In the genomic region with DNA sequence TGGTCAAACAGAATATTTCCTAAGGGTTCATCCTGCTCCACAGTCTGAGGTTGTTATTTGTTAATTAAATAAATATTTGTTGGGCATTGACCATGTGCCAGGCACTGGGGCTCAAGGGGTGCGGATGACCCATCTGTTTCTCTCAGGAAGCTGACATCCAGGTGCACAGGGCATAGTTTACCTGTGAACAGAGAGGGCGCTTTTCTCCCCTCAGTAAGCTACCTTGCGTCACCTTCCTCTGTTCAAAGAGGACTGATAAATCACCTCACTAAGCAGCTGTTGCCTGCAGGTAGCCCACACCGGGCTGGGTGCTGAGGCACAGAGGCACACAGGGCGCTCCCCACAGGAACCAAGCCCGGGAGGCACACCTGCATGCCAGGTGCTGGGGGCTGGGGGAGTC, we compare ENCODE assay signal across 18 cellular contexts. TPM values are rescaled to one million over a fixed set of nuclear protein-coding genes. Genes with fewer than 3 reads are reported as not detected.
A peak's percentile ranks its signal among the peaks of the same experiment; 100 is the strongest.
DNase-seq lines count a peak whose midpoint lies in the region; ATAC-seq, FAIRE-seq and TF ChIP-seq lines count a peak whose summit lies in the region.
"Had no signal": no experiment of that assay in that cellular context is flagged by ENCODE, and none has a peak within 500 bp of the region (broad histone marks: within the 10 kb centered on the region; RNA-seq: fewer than 3 reads in every experiment).

No MANE protein-coding gene starts in this region.

- H3K27ac Mint-ChIP-seq in immature natural killer cell, result no peak overlapping the region

- no peaks in the 10 kb centered on the region for H3K27me3 ChIP-seq in GM23248 (replicated peaks; ENCODE audit: insufficient read depth)
- H3K27me3 ChIP-seq in gastroesophageal sphincter, result no peaks in the 10 kb centered on the region
- H3K27me3 ChIP-seq in small intestine (ENCODE audit: control insufficient read depth in 2 of 2, insufficient read depth in 2 of 2, low read length in 2 of 2), result no peaks in the 10 kb centered on the region
- no peaks in the 10 kb centered on the region for H3K27me3 ChIP-seq in MG63
- H3K27me3 ChIP-seq: pancreas had no signal

- peaks cover 66% of the 10 kb centered on the region for H3K4me1 ChIP-seq in GM23248 (ENCODE audit: insufficient read depth)
- H3K4me1 ChIP-seq in gastroesophageal sphincter, result peaks cover 19 to 49% (median 33%) of the 10 kb centered on the region in 3 donors
- no peaks in the 10 kb centered on the region for H3K4me1 ChIP-seq in small intestine (ENCODE audit: control insufficient read depth in 2 of 2, insufficient read depth in 1 of 2, low read depth in 1 of 2, low read length in 1 of 2)
- H3K4me1 ChIP-seq: pancreas had no signal

- DNase-seq in GM23248 (no peak), RWPE1 (ENCODE audit: low spot score) (no peak), small intestine (peak; percentile 24), immature natural killer cell (no peak), MG63 (no peak), C1 segment of cervical spinal cord (lab: John Stamatoyannopoulos, UW) (no peak)
- DNase-seq: AML-193; amygdala; KBM-7; kidney glomerular epithelial cell; NCI-H1105 treated with DMSO at 0.1 percent for 48 hours; NCI-H446; pancreas; stimulated activated naive CD4-positive, alpha-beta T cell treated with Interleukin-2 at 50 U/mL for 16 hours; WERI-Rb-1 had no signal

- no peaks in the 10 kb centered on the region for H3K9me2 ChIP-seq in GM23248 (ENCODE audit: insufficient read depth)

- TF ChIP-seq CTCF in RWPE1 (conservative IDR thresholded peaks at IDR 0.05; ENCODE audit: low read depth), result no peak
- TF ChIP-seq CTCF in gastroesophageal sphincter (IDR thresholded peaks at IDR 0.05), result no peak

- H3K9me3 Mint-ChIP-seq in immature natural killer cell, result no peaks in the 10 kb centered on the region

- H3K4me1 Mint-ChIP-seq in immature natural killer cell, result peaks cover 5% of the 10 kb centered on the region in 2 donors

- H3K4me3 ChIP-seq in GM23248 (no peak overlapping the region), gastroesophageal sphincter (no peak overlapping the region), small intestine (ENCODE audit: low read depth in 1 of 2, low read length in 2 of 2) (no peak overlapping the region), MG63 (no peak overlapping the region)
- H3K4me3 ChIP-seq: pancreas had no signal

- no peaks in the 10 kb centered on the region for H3K36me3 Mint-ChIP-seq in immature natural killer cell

- H2AFZ ChIP-seq in GM23248, result no peak overlapping the region

- H3K4me2 ChIP-seq in GM23248 (ENCODE audit: unreplicated experiment), result peak overlapping the region; percentile 74

- no peak for TF ChIP-seq POLR2A in gastroesophageal sphincter (IDR thresholded peaks at IDR 0.05)

- FAIRE-seq in small intestine (lab: Jason Lieb, UNC), result no peak
- FAIRE-seq: D721Med, pancreas had no signal

- ATAC-seq in gastroesophageal sphincter (no peak), HG02571 (IDR thresholded peaks at IDR 0.05; ENCODE audit: unreplicated experiment) (no peak)

- TF ChIP-seq EP300 in gastroesophageal sphincter (IDR thresholded peaks at IDR 0.05), result no peak

- no peaks in the 10 kb centered on the region for H4K20me1 ChIP-seq in GM23248 (ENCODE audit: insufficient read depth)

- peaks cover 45% of the 10 kb centered on the region for H3F3A ChIP-seq in GM23248 (ENCODE audit: insufficient read depth)

- 92 to 96% methylated on average over 6 of the region's 6 CpGs for WGBS in GM23248 (ENCODE audit: low coverage in 1 of 2, low lambda C conversion rate in 2 of 2, missing lambda C conversion rate in 2 of 2), 2 experiments
- WGBS in gastroesophageal sphincter (ENCODE audit: low coverage in 1 of 2), 2 donors, result 100% methylated on average over 3 of the region's 6 CpGs
- WGBS in small intestine, 3 donors, result 20 to 70% (median 34%) methylated on average over 6 of the region's 6 CpGs

- POLR2A ChIA-PET in RWPE1 (lab: Yijun Ruan, JAX; ENCODE audit: low non-redundant PET), result no interaction called here

- H3K9me3 ChIP-seq in GM23248 (ENCODE audit: low read depth) (no peaks in the 10 kb centered on the region), gastroesophageal sphincter (peaks cover 0 to 4% (median 0%) of the 10 kb centered on the region in 3 donors), small intestine (ENCODE audit: control insufficient read depth, low read depth) (no peaks in the 10 kb centered on the region), MG63 (no peaks in the 10 kb centered on the region; the same call in 1 of the 2 replicates)
- H3K9me3 ChIP-seq: pancreas had no signal

- H3K36me3 ChIP-seq in GM23248 (ENCODE audit: low read depth), result no peaks in the 10 kb centered on the region
- no peaks in the 10 kb centered on the region for H3K36me3 ChIP-seq in gastroesophageal sphincter
- H3K36me3 ChIP-seq in small intestine (ENCODE audit: control insufficient read depth in 2 of 2, insufficient read depth in 2 of 2, low read length in 2 of 2), result no peaks in the 10 kb centered on the region
- H3K36me3 ChIP-seq in MG63, result no peaks in the 10 kb centered on the region
- H3K36me3 ChIP-seq: pancreas, WERI-Rb-1 had no signal

- in situ Hi-C loops in GM23248 (cut with MboI), result no loop called here

- H3K9ac ChIP-seq in GM23248, result peak overlapping the region; percentile 82; the same call in 1 of the 2 replicates

- peaks cover 44% of the 10 kb centered on the region for H3K79me2 ChIP-seq in GM23248 (ENCODE audit: insufficient read depth)

- no peak overlapping the region for H3K4me3 Mint-ChIP-seq in immature natural killer cell

- H3K27ac ChIP-seq in GM23248, result peak overlapping the region; percentile 99
- H3K27ac ChIP-seq in RWPE1, result peak overlapping the region; percentile 95
- H3K27ac ChIP-seq in gastroesophageal sphincter, result peak overlapping the region in 3 of 4 donors; percentile 80 to 85 (median 83)
- H3K27ac ChIP-seq in small intestine (ENCODE audit: low read depth in 1 of 2, low read length in 1 of 2), result peak overlapping the region in 1 of 2 donors; percentile 66
- H3K27ac ChIP-seq: WERI-Rb-1 had no signal

- CTCF ChIA-PET in RWPE1 (lab: Yijun Ruan, JAX), result interaction anchor here (0.7 kb wide), 1 partner anchor 110 kb away, joined by 3 read pairs; no protein-coding TSS in a partner anchor

- peaks cover 0 to 14% (median 1%) of the 10 kb centered on the region in 3 donors for H3K27me3 Mint-ChIP-seq in immature natural killer cell (ENCODE audit: low read depth in 3 of 3)

RNA-seq across cellular contexts. Expression of a gene that starts 41.6 kb away (rescaled TPM):
- total RNA-seq in GM23248 (2014; rRNA removed; shearing (Covaris generic)), result 3.3 and 5.2 TPM in 2 replicates
- 1.5 and 2.1 TPM in 2 replicates for polyA plus RNA-seq in GM23248 (2016; fragmentation: Nextera tagmentation; extraction: Ambion mirVana)
- total RNA-seq in gastroesophageal sphincter, result 10 to 100 TPM; 10.1 to 15.8 (median 13.2) TPM
- 1 to 10 TPM in 1 of 3 donors, under 1 TPM in 2; 0.22 to 3.9 (median 0.81) TPM for polyA plus RNA-seq in small intestine
- not detected for polyA plus RNA-seq in immature natural killer cell
- 0.22 and 0.82 TPM in 2 replicates for total RNA-seq in MG63 (2014; rRNA removed; shearing (Covaris generic); ENCODE audit: low replicate concordance)
